Comparison of ENCODE assay signal across 8 cellular contexts in the genomic region with DNA sequence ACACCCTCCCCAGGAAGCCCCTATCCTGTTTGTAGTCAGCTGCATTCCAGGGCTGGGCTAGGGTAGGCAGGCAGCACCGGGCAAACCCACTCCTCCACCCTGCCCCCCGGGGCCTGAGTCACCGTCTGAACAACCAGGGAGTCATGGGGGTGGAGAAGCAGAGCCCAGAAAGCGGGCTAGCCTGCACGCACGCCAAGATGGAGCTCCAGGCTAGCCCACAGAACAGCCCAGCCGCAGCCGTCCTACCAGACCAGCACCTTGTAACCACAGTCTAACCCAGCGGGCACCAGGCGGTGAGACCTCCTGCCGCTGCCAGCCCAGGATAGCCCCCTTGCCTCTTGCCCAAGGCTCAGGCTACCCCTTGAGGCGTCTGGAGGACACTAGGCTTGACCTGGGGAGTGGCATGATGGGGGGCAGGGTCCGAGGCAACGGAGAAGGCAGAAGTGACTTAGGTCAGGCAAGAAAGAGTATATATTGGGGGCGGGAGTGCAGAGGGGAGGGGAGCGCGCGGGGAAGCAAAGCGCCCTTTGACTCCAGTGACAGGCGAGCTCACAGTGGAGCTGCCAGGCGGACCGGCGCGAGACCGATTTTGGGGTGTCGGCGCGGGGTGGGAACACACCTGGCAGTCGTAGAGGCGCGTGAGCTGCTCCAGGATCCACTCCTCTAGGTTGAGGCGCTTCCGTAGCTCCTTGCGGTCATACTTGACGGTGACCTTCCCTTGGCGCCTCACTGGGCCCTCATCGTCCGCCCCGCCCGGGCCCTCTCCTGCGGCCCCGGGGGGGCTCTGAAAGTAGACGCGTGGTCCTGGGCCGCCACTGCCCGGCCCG. TPM values are rescaled to one million over a fixed set of nuclear protein-coding genes. Genes with fewer than 3 reads are reported as not detected.
DNase-seq lines count a peak whose midpoint lies in the region; ATAC-seq, FAIRE-seq and TF ChIP-seq lines count a peak whose summit lies in the region.

No MANE protein-coding gene starts in this region.

- CTCF ChIA-PET in activated CD8-positive, alpha-beta T cell treated with anti-CD3 and anti-CD28 coated beads, Interleukin-2, amount 10 ng/mL, durations not matched to agents 7 days and 5 days (lab: Charles Lee) = interaction anchor here (1.0 to 6.8 kb wide), 9 partner anchors 10 to 85 kb away, joined by 3 to 57 read pairs (median 4); a partner anchor contains a TSS

- H3K9me3 ChIP-seq in endodermal cell (ENCODE audit: control insufficient read depth, low read length) (no peaks in the 10 kb centered on the region), muscle layer of colon (ENCODE audit: low read length) (no peaks in the 10 kb centered on the region)

- peaks cover 20% of the 10 kb centered on the region for H3K36me3 Mint-ChIP-seq in activated CD8-positive, alpha-beta T cell treated with anti-CD3 and anti-CD28 coated beads, Interleukin-2, amount 10 ng/mL, durations not matched to agents 7 days and 5 days (ENCODE audit: low read depth)
- H3K36me3 Mint-ChIP-seq in endodermal cell (ENCODE audit: low read depth) = peaks cover 16% of the 10 kb centered on the region
- H3K36me3 Mint-ChIP-seq in stimulated activated naive CD8-positive, alpha-beta T cell treated with anti-CD3 and anti-CD28 coated beads, Interleukin-15, Interleukin-2, amounts not matched to agents 100 ng/mL and 50 ng/mL, for 24 hours (ENCODE audit: low read depth) = peaks cover 13% of the 10 kb centered on the region

- H3K9ac ChIP-seq in endodermal cell (ENCODE audit: extremely low read depth, low read length, poor library complexity, severe bottlenecking) = peak overlapping the region; percentile 82
- peak overlapping the region; percentile 61 for H3K9ac ChIP-seq in muscle layer of colon (ENCODE audit: low read length)

- H3K27ac ChIP-seq in endodermal cell (ENCODE audit: low read depth, low read length) (peak overlapping the region; percentile 60), muscle layer of colon (ENCODE audit: low read depth, low read length) (peak overlapping the region; percentile 86)

- FAIRE-seq in GM12892 (lab: Jason Lieb, UNC) = peak; percentile 44

- 0% methylated on average over 16 to 47 of the region's 47 CpGs for WGBS in endodermal cell (ENCODE audit: insufficient coverage in 1 of 2, insufficient read length in 1 of 2), 2 experiments

- peaks cover 47% of the 10 kb centered on the region for H3K4me1 Mint-ChIP-seq in activated CD8-positive, alpha-beta T cell treated with anti-CD3 and anti-CD28 coated beads, Interleukin-2, amount 10 ng/mL, durations not matched to agents 7 days and 5 days (ENCODE audit: low read depth)
- peaks cover 28% of the 10 kb centered on the region for H3K4me1 Mint-ChIP-seq in endodermal cell
- peaks cover 27% of the 10 kb centered on the region for H3K4me1 Mint-ChIP-seq in stimulated activated naive CD8-positive, alpha-beta T cell treated with anti-CD3 and anti-CD28 coated beads, Interleukin-15, Interleukin-2, amounts not matched to agents 100 ng/mL and 50 ng/mL, for 24 hours (ENCODE audit: low read depth)

- no peaks in the 10 kb centered on the region for H3K27me3 ChIP-seq in endodermal cell (ENCODE audit: control insufficient read depth, insufficient read depth, low read length, poor library complexity, severe bottlenecking)
- no peaks in the 10 kb centered on the region for H3K27me3 ChIP-seq in muscle layer of colon (ENCODE audit: control insufficient read depth in 1 of 2, insufficient read depth in 2 of 2, low read length in 2 of 2)

- TF ChIP-seq POLR2A in GM12892 (IDR thresholded peaks at IDR 0.05; ENCODE audit: low read depth, low read length) = no peak

- DNase-seq in GM12892 (ENCODE audit: insufficient read length) (no peak), NCI-H2196 (lab: John Stamatoyannopoulos, UW; ENCODE audit: unreplicated experiment) (peak; percentile 62), endodermal cell (peak; percentile 80), DMS114 treated with DMSO at 0.1 percent for 48 hours (lab: John Stamatoyannopoulos, UW; ENCODE audit: unreplicated experiment) (no peak)
- DNase-seq in activated CD8-positive, alpha-beta T cell treated with anti-CD3 and anti-CD28 coated beads, Interleukin-2, amount 10 ng/mL, durations not matched to agents 7 days and 5 days = peak; percentile 72

- peak overlapping the region; percentile 96 for H3K4me3 ChIP-seq in endodermal cell (ENCODE audit: low read length)
- peak overlapping the region; percentile 68 to 72 for H3K4me3 ChIP-seq in muscle layer of colon (ENCODE audit: low read depth in 1 of 2, low read length in 2 of 2)

- no peaks in the 10 kb centered on the region for H3K27me3 Mint-ChIP-seq in activated CD8-positive, alpha-beta T cell treated with anti-CD3 and anti-CD28 coated beads, Interleukin-2, amount 10 ng/mL, durations not matched to agents 7 days and 5 days (ENCODE audit: low read depth)
- H3K27me3 Mint-ChIP-seq in endodermal cell (ENCODE audit: insufficient read depth) = no peaks in the 10 kb centered on the region
- no peaks in the 10 kb centered on the region for H3K27me3 Mint-ChIP-seq in stimulated activated naive CD8-positive, alpha-beta T cell treated with anti-CD3 and anti-CD28 coated beads, Interleukin-15, Interleukin-2, amounts not matched to agents 100 ng/mL and 50 ng/mL, for 24 hours

- H3K9me3 Mint-ChIP-seq in activated CD8-positive, alpha-beta T cell treated with anti-CD3 and anti-CD28 coated beads, Interleukin-2, amount 10 ng/mL, durations not matched to agents 7 days and 5 days (ENCODE audit: insufficient read depth) = no peaks in the 10 kb centered on the region
- H3K9me3 Mint-ChIP-seq in endodermal cell = no peaks in the 10 kb centered on the region
- H3K9me3 Mint-ChIP-seq in stimulated activated naive CD8-positive, alpha-beta T cell treated with anti-CD3 and anti-CD28 coated beads, Interleukin-15, Interleukin-2, amounts not matched to agents 100 ng/mL and 50 ng/mL, for 24 hours = no peaks in the 10 kb centered on the region

- TF ChIP-seq CTCF in endodermal cell (conservative IDR thresholded peaks at IDR 0.05) = no peak

- peaks cover 15% of the 10 kb centered on the region for H3K4me1 ChIP-seq in endodermal cell (ENCODE audit: control insufficient read depth, insufficient read depth, low read length)
- H3K4me1 ChIP-seq in muscle layer of colon (ENCODE audit: insufficient read depth, low read length) = peaks cover 23% of the 10 kb centered on the region

- H3K27ac Mint-ChIP-seq in activated CD8-positive, alpha-beta T cell treated with anti-CD3 and anti-CD28 coated beads, Interleukin-2, amount 10 ng/mL, durations not matched to agents 7 days and 5 days = peak overlapping the region; percentile 85
- peak overlapping the region; percentile 88 for H3K27ac Mint-ChIP-seq in endodermal cell
- peak overlapping the region; percentile 95 for H3K27ac Mint-ChIP-seq in stimulated activated naive CD8-positive, alpha-beta T cell treated with anti-CD3 and anti-CD28 coated beads, Interleukin-15, Interleukin-2, amounts not matched to agents 100 ng/mL and 50 ng/mL, for 24 hours

- peaks cover 20% of the 10 kb centered on the region for H3K36me3 ChIP-seq in endodermal cell (ENCODE audit: control insufficient read depth, insufficient read depth, low read length)
- H3K36me3 ChIP-seq in muscle layer of colon (ENCODE audit: insufficient read depth, low read length) = peaks cover 13% of the 10 kb centered on the region

- ATAC-seq in activated CD8-positive, alpha-beta T cell treated with anti-CD3 and anti-CD28 coated beads, Interleukin-2, amount 10 ng/mL, durations not matched to agents 7 days and 5 days = peak; percentile 0
- ATAC-seq in GM18861 (IDR thresholded peaks at IDR 0.05; ENCODE audit: unreplicated experiment) = no peak

- POLR2A ChIA-PET in activated CD8-positive, alpha-beta T cell treated with anti-CD3 and anti-CD28 coated beads, Interleukin-2, amount 10 ng/mL, durations not matched to agents 7 days and 5 days (lab: Charles Lee) = interaction anchor here (0.6 to 6.3 kb wide), 12 partner anchors 8 to 60 kb away, joined by 3 to 58 read pairs (median 5); a partner anchor contains a TSS

- H3K4me3 Mint-ChIP-seq in activated CD8-positive, alpha-beta T cell treated with anti-CD3 and anti-CD28 coated beads, Interleukin-2, amount 10 ng/mL, durations not matched to agents 7 days and 5 days = peak overlapping the region; percentile 88
- peak overlapping the region; percentile 86 for H3K4me3 Mint-ChIP-seq in endodermal cell
- peak overlapping the region; percentile 94 for H3K4me3 Mint-ChIP-seq in stimulated activated naive CD8-positive, alpha-beta T cell treated with anti-CD3 and anti-CD28 coated beads, Interleukin-15, Interleukin-2, amounts not matched to agents 100 ng/mL and 50 ng/mL, for 24 hours

RNA-seq across cellular contexts. Expression of a gene that starts 0.7 kb away (rescaled TPM):
- 121 TPM for polyA plus RNA-seq in GM12892 (2012; ENCODE audit: missing spikeins)
- 100 to 1,000 TPM; 178 to 197 TPM for total RNA-seq in activated CD8-positive, alpha-beta T cell treated with anti-CD3 and anti-CD28 coated beads, Interleukin-2, amount 10 ng/mL, durations not matched to agents 7 days and 5 days
- 100 to 1,000 TPM; 228 to 265 TPM for total RNA-seq in endodermal cell
- polyA plus RNA-seq in endodermal cell (2013, experiment 1 of 2) = 236 TPM
- 235 TPM for polyA plus RNA-seq in endodermal cell (2013, experiment 2 of 2)

RNA-seq across cellular contexts. Expression of a gene that starts 5.1 kb away (rescaled TPM):
- 33.2 TPM for polyA plus RNA-seq in GM12892 (2012; ENCODE audit: missing spikeins)
- 10 to 100 TPM; 26.9 to 33.0 TPM for total RNA-seq in activated CD8-positive, alpha-beta T cell treated with anti-CD3 and anti-CD28 coated beads, Interleukin-2, amount 10 ng/mL, durations not matched to agents 7 days and 5 days
- 10 to 100 TPM; 44.6 to 53.7 TPM for total RNA-seq in endodermal cell
- 64.6 TPM for polyA plus RNA-seq in endodermal cell (2013, experiment 1 of 2)
- polyA plus RNA-seq in endodermal cell (2013, experiment 2 of 2) = 54.0 TPM

RNA-seq across cellular contexts. Expression of a gene that starts 5.3 kb away (rescaled TPM):
- polyA plus RNA-seq in GM12892 (2012; ENCODE audit: missing spikeins) = 5.9 TPM
- 10 to 100 TPM; 19.7 TPM for total RNA-seq in activated CD8-positive, alpha-beta T cell treated with anti-CD3 and anti-CD28 coated beads, Interleukin-2, amount 10 ng/mL, durations not matched to agents 7 days and 5 days
- 10 to 100 TPM; 75.0 to 83.2 TPM for total RNA-seq in endodermal cell
- polyA plus RNA-seq in endodermal cell (2013, experiment 1 of 2) = 31.0 TPM
- 28.3 TPM for polyA plus RNA-seq in endodermal cell (2013, experiment 2 of 2)

RNA-seq across cellular contexts. Expression of a gene that starts 11.6 kb away (rescaled TPM):
- 72.9 TPM for polyA plus RNA-seq in GM12892 (2012; ENCODE audit: missing spikeins)
- total RNA-seq in activated CD8-positive, alpha-beta T cell treated with anti-CD3 and anti-CD28 coated beads, Interleukin-2, amount 10 ng/mL, durations not matched to agents 7 days and 5 days = 10 to 100 TPM; 81.5 to 87.8 TPM
- total RNA-seq in endodermal cell = 10 to 100 TPM; 58.9 to 78.4 TPM
- 54.9 TPM for polyA plus RNA-seq in endodermal cell (2013, experiment 1 of 2)
- polyA plus RNA-seq in endodermal cell (2013, experiment 2 of 2) = 58.4 TPM

RNA-seq across cellular contexts. Expression of a gene that starts 15.7 kb away (rescaled TPM):
- 41.5 TPM for polyA plus RNA-seq in GM12892 (2012; ENCODE audit: missing spikeins)
- 10 to 100 TPM; 38.0 to 41.3 TPM for total RNA-seq in activated CD8-positive, alpha-beta T cell treated with anti-CD3 and anti-CD28 coated beads, Interleukin-2, amount 10 ng/mL, durations not matched to agents 7 days and 5 days
- total RNA-seq in endodermal cell = 10 to 100 TPM; 20.3 to 22.9 TPM
- polyA plus RNA-seq in endodermal cell (2013, experiment 1 of 2) = 47.3 TPM
- polyA plus RNA-seq in endodermal cell (2013, experiment 2 of 2) = 47.4 TPM

Comparison
In these comparisons a context has a peak if more than half of its experiments do, and no peak if none do; other contexts are left out.
1. DNase-seq: peak in NCI-H2196 (single experiment), activated CD8-positive, alpha-beta T cell treated with anti-CD3 and anti-CD28 coated beads, Interleukin-2, amount 10 ng/mL, durations not matched to agents 7 days and 5 days (single experiment) and endodermal cell (single experiment); none in GM12892 (single experiment) and DMS114 treated with DMSO at 0.1 percent for 48 hours (single experiment).
2. Peak in every context shown above with its lines, with median percentiles within 50 percentile points of each other: H3K27ac Mint-ChIP-seq and H3K4me3 Mint-ChIP-seq.